8 cellular contexts compared by ENCODE assay signal in the genomic region with DNA sequence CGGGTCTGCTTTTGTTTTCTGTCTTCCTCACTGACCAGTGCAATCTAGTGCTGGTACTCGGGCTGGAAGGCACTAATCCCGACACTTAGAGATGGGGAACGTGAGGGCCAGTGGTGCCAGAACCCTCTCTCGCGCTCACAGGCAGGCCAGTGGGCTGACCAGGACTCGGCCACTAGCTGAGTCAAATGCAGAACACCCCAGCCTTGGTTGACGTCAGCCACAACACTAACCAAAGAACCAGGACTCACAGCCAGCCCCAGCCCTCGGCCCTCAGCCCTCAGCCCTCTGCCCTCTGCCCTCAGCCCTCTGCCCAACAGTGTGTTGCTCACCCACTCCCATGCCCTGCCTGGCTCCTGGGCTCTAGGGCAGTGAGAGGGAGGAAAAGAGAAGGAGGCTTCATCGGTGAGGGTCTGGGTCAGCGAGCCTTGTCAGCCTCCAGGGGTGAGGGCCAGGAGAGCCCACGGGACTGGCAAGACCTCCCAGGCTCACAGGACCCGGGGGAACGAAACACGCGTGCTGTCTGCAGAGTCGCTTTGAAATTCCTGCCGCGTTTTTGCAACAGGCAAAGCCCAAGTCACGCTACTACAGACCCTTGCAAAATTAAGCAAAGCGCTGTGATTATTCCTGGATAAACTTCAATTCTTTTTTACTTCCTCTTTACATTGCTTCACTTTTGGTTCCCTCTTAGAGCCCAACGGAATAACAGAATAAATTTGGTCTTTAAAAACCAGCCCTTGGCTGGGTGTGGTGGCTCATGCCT. TPM values are rescaled to one million over a fixed set of nuclear protein-coding genes. Genes with fewer than 3 reads are reported as not detected.
DNase-seq lines count a peak whose midpoint lies in the region; ATAC-seq and TF ChIP-seq lines count a peak whose summit lies in the region.

No MANE protein-coding gene starts in this region.

- ATAC-seq in lung (ENCODE audit: insufficient read depth, low FRiP score) (peak; percentile 43), HG02884 (IDR thresholded peaks at IDR 0.05; ENCODE audit: unreplicated experiment) (no peak)

- H3K36me3 ChIP-seq in MG63 (peaks cover 19% of the 10 kb centered on the region), breast epithelium (no peaks in the 10 kb centered on the region), lung (ENCODE audit: control insufficient read depth in 2 of 2, insufficient read depth in 2 of 2, low read length in 2 of 2) (peaks cover 0 to 15% of the 10 kb centered on the region in 2 donors)

- H3K27me3 Mint-ChIP-seq in type B pancreatic cell, result no peaks in the 10 kb centered on the region

- H3K9me3 ChIP-seq in MG63 (no peaks in the 10 kb centered on the region), breast epithelium (no peaks in the 10 kb centered on the region), lung (ENCODE audit: control insufficient read depth in 2 of 2, insufficient read depth in 1 of 2, low read length in 1 of 2) (peaks cover 0 to 6% of the 10 kb centered on the region in 2 donors)

- WGBS in lung, 2 donors, result 37 to 51% methylated on average over 22 of the region's 22 CpGs

- peaks cover 8% of the 10 kb centered on the region for H3K36me3 Mint-ChIP-seq in type B pancreatic cell

- H3K4me1 Mint-ChIP-seq in type B pancreatic cell (ENCODE audit: unreplicated experiment), result peaks cover 31% of the 10 kb centered on the region

- intact Hi-C loops in breast epithelium (cut with DNase I; ENCODE audit: low total_unique reads), result no loop called here

- no peak overlapping the region for H3K4me3 Mint-ChIP-seq in type B pancreatic cell

- no peaks in the 10 kb centered on the region for H3K9me3 Mint-ChIP-seq in type B pancreatic cell

- peak; percentile 84 for DNase-seq in MG63
- no peak for DNase-seq in breast epithelium (ENCODE audit: low spot score in 2 of 2)
- DNase-seq in lung (ENCODE audit: low spot score), result no peak
- no peak for DNase-seq in type B pancreatic cell (ENCODE audit: extremely low spot score, unreplicated experiment)
- no peak for DNase-seq in stimulated activated CD4-positive, alpha-beta T cell treated with anti-CD3 and anti-CD28 coated beads, Interleukin-2, amount 100 ng/mL, for 24 hours
- no peak for DNase-seq in effector CD4-positive, alpha-beta T cell
- no peak for DNase-seq in GM13976 (ENCODE audit: low spot score)

- H3K4me3 ChIP-seq in MG63 (peak overlapping the region; percentile 49), breast epithelium (peak overlapping the region; percentile 36 to 65 (median 44)), lung (no peak overlapping the region)

- in situ Hi-C loops in GM13976 (cut with MboI; ENCODE audit: low sequenced_read_pairs, unreplicated experiment), result no loop called here

- no peaks in the 10 kb centered on the region for H3K27me3 ChIP-seq in MG63
- no peaks in the 10 kb centered on the region for H3K27me3 ChIP-seq in breast epithelium
- H3K27me3 ChIP-seq in lung (ENCODE audit: control insufficient read depth, insufficient read depth), result no peaks in the 10 kb centered on the region

- peak overlapping the region; percentile 26 for H3K27ac Mint-ChIP-seq in type B pancreatic cell

- no peak for TF ChIP-seq POLR2A in breast epithelium (IDR thresholded peaks at IDR 0.05)

- H3K27ac ChIP-seq in breast epithelium (peak overlapping the region; percentile 1 to 87), lung (ENCODE audit: low read depth in 1 of 2, low read length in 1 of 2) (peak overlapping the region in 1 of 2 donors; percentile 78)

- peaks cover 0 to 9% of the 10 kb centered on the region in 2 donors for H3K4me1 ChIP-seq in breast epithelium
- H3K4me1 ChIP-seq in lung (ENCODE audit: control insufficient read depth in 2 of 2, insufficient read depth in 2 of 2, low read length in 2 of 2), result peaks cover 0 to 8% of the 10 kb centered on the region in 2 donors

- no peak for TF ChIP-seq CTCF in breast epithelium (IDR thresholded peaks at IDR 0.05)
- TF ChIP-seq CTCF in lung (IDR thresholded peaks at IDR 0.05; ENCODE audit: control extremely low read depth, extremely low read depth), result no peak
- TF ChIP-seq CTCF in type B pancreatic cell (conservative IDR thresholded peaks at IDR 0.05), result no peak
- TF ChIP-seq CTCF in GM13976 (IDR thresholded peaks at IDR 0.05; ENCODE audit: borderline replicate concordance, control extremely low read depth, extremely low read depth, insufficient read depth, missing control alignments), result no peak

RNA-seq across cellular contexts. Expression of gene KIAA0930, which starts 27.5 kb away (rescaled TPM):
- 64.1 and 85.1 TPM in 2 replicates for total RNA-seq in MG63 (2014; rRNA removed; shearing (Covaris generic); ENCODE audit: low replicate concordance)
- total RNA-seq in breast epithelium, result 10 to 100 TPM; 29.4 to 45.3 (median 35.1) TPM
- 10 to 100 TPM; 25.9 to 67.3 TPM for total RNA-seq in lung
- 10 to 100 TPM; 57.3 to 57.4 TPM for polyA plus RNA-seq in lung
- total RNA-seq in type B pancreatic cell (ENCODE audit: low replicate concordance), result 54.1 and 68.0 TPM in 2 replicates

RNA-seq across cellular contexts. Expression of gene NUP50, which starts 49.4 kb away (rescaled TPM):
- 32.6 and 33.7 TPM in 2 replicates for total RNA-seq in MG63 (2014; rRNA removed; shearing (Covaris generic); ENCODE audit: low replicate concordance)
- total RNA-seq in breast epithelium (10 to 100 TPM; 40.6 to 53.9 (median 49.2) TPM), lung (10 to 100 TPM; 66.2 to 80.1 TPM), type B pancreatic cell (ENCODE audit: low replicate concordance) (83.6 and 93.0 TPM in 2 replicates)
- polyA plus RNA-seq in lung, result 10 to 100 TPM; 15.2 to 27.6 TPM
